In genomic region chr15:77115179-77115578, GRCh38 we compare ENCODE assay signal across 23 cellular contexts.
"Had no signal": no experiment of that assay in that cellular context is flagged by ENCODE, and none has a peak within 500 bp of the region (broad histone marks: within the 10 kb centered on the region; RNA-seq: fewer than 3 reads in every experiment).

No MANE protein-coding gene starts in this region.

- H3K9me3 ChIP-seq: colonic mucosa, esophagus squamous epithelium, gastrocnemius medialis, heart right ventricle, left lung, lower lobe of right lung had no signal

- H3K4me3 ChIP-seq: colonic mucosa, dorsolateral prefrontal cortex, esophagus squamous epithelium, gastrocnemius medialis, heart right ventricle, left lung, lower lobe of right lung had no signal

- H3K27ac ChIP-seq: colonic mucosa, dorsolateral prefrontal cortex, epithelial cell of prostate, esophagus squamous epithelium, gastrocnemius medialis, heart right ventricle, left lung, lower lobe of right lung had no signal

- H3K9me3 Mint-ChIP-seq: mesothelial cell of epicardium; naive B cell; naive thymus-derived CD8-positive, alpha-beta T cell had no signal

- H3K36me3 ChIP-seq: colonic mucosa had no signal

- H3K27me3 Mint-ChIP-seq: naive B cell; naive thymus-derived CD8-positive, alpha-beta T cell had no signal

- DNase-seq: colonic mucosa; dermis blood vessel endothelial cell; dorsolateral prefrontal cortex; effector CD4-positive, alpha-beta T cell; effector memory CD4-positive, alpha-beta T cell; erythroblast; esophagus squamous epithelium; foreskin fibroblast; foreskin melanocyte; gastrocnemius medialis; glutamatergic neuron; head of caudate nucleus; heart right ventricle; hippocampal formation; left lung; left ventricle myocardium superior; lower lobe of right lung; mesenchymal stem cell; naive B cell; naive thymus-derived CD8-positive, alpha-beta T cell had no signal

- H3K4me1 ChIP-seq: colonic mucosa, lower lobe of right lung had no signal

- H3K4me3 Mint-ChIP-seq: mesothelial cell of epicardium; naive B cell; naive thymus-derived CD8-positive, alpha-beta T cell had no signal

- ATAC-seq: esophagus mucosa; gastrocnemius medialis; left lung; left ventricle myocardium superior; lower lobe of right lung; naive thymus-derived CD8-positive, alpha-beta T cell had no signal

- H3K27ac Mint-ChIP-seq: mesothelial cell of epicardium had no signal

- H3K27me3 ChIP-seq: colonic mucosa, dorsolateral prefrontal cortex, esophagus squamous epithelium, gastrocnemius medialis, heart right ventricle, left lung had no signal
